Comparison of ENCODE assay signal across 8 cellular contexts in the genomic region with DNA sequence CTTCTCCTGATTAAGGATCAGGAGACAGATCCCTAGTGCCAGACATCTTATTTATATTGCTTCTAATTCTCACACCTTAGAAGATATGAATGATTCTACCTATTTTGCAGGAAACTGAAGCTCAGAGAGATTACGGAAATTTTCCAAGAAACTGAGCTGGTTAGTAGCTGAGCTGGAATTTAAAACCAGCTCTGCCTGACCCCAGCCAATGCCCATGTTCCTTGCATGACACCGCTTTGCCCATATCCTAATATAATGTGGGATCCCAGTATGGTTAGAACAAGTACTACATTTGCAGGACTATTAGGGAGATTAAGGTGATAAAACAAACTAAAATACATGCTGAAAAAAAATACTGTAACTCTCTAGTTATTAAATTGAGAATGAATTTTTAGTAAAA. TPM values are rescaled to one million over a fixed set of nuclear protein-coding genes. Genes with fewer than 3 reads are reported as not detected.
A peak's percentile ranks its signal among the peaks of the same experiment; 100 is the strongest.
DNase-seq lines count a peak whose midpoint lies in the region; ATAC-seq and TF ChIP-seq lines count a peak whose summit lies in the region.

No MANE protein-coding gene starts in this region.

- peaks cover 68% of the 10 kb centered on the region for H3K79me2 ChIP-seq in neural cell (replicated peaks; ENCODE audit: insufficient read depth, low read length)

- H3K4me1 ChIP-seq in CD8-positive, alpha-beta T cell (ENCODE audit: insufficient read depth, low read length) = peaks cover 53% of the 10 kb centered on the region
- H3K4me1 ChIP-seq in HUES64 (ENCODE audit: insufficient read depth, low read length) = peaks cover 52% of the 10 kb centered on the region

- intact Hi-C loops in CD8-positive, alpha-beta T cell (cut with DNase I, micrococcal nuclease) = no loop called here

- H3K4me3 ChIP-seq in CD8-positive, alpha-beta T cell (ENCODE audit: low read depth, low read length) = no peak overlapping the region
- peak overlapping the region; percentile 94 for H3K4me3 ChIP-seq in HUES64 (ENCODE audit: low read length)
- H3K4me3 ChIP-seq in cardiac fibroblast (replicated peaks in 1 of 2; ENCODE audit: low read depth in 2 of 2, low read length in 2 of 2) = peak overlapping the region; percentile 93 to 94
- peak overlapping the region; percentile 87 for H3K4me3 ChIP-seq in neural cell (ENCODE audit: low read length)

- no peaks in the 10 kb centered on the region for H4K20me1 ChIP-seq in neural cell (ENCODE audit: insufficient read depth)

- peak overlapping the region; percentile 98 for H3K4me2 ChIP-seq in neural cell (ENCODE audit: low read length)

- H3K27ac Mint-ChIP-seq in CD8-positive, alpha-beta T cell = peak overlapping the region; percentile 61

- TF ChIP-seq EP300 in neural cell (conservative IDR thresholded peaks at IDR 0.05; ENCODE audit: poor library complexity, severe bottlenecking) = no peak

- in situ Hi-C loops in GM13977 (cut with MboI; ENCODE audit: low pct_unique_long_range_greater_than_20kb, low sequenced_read_pairs, unreplicated experiment) (loop anchor here (25.0 kb wide), 1 partner anchor 255 kb away; no protein-coding TSS in a partner anchor), G401 (cut with HindIII; ENCODE audit: low sequenced_read_pairs) (no loop called here)

- H3K9me3 ChIP-seq in CD8-positive, alpha-beta T cell (ENCODE audit: low read length) = no peaks in the 10 kb centered on the region
- H3K9me3 ChIP-seq in HUES64 (ENCODE audit: insufficient read depth, low read depth, low read length) (no peaks in the 10 kb centered on the region), neural cell (ENCODE audit: low read length) (no peaks in the 10 kb centered on the region)

- CTCF ChIA-PET in CD8-positive, alpha-beta T cell (lab: Charles Lee) = no interaction called here

- no peak for DNase-seq in CD8-positive, alpha-beta T cell
- no peak for DNase-seq in cardiac fibroblast (ENCODE audit: low read depth in 2 of 2)
- no peak for DNase-seq in ureter (ENCODE audit: low spot score)
- DNase-seq in epidermal melanocyte (ENCODE audit: insufficient read length, low spot score) = no peak
- no peak for DNase-seq in GM13977 (ENCODE audit: low spot score)
- no peak for DNase-seq in G401 (ENCODE audit: low spot score)

- POLR2A ChIA-PET in CD8-positive, alpha-beta T cell (lab: Charles Lee) = interaction anchor here (1.2 kb wide), 1 partner anchor 9 kb away, joined by 4 read pairs; no protein-coding TSS in a partner anchor

- TF ChIP-seq RAD21 in neural cell (conservative IDR thresholded peaks at IDR 0.05) = no peak

- 72% methylated on average over 1 of the region's 2 CpGs for WGBS in HUES64

- H3K27me3 Mint-ChIP-seq in CD8-positive, alpha-beta T cell (ENCODE audit: low read depth) = no peaks in the 10 kb centered on the region

- no peak for ATAC-seq in CD8-positive, alpha-beta T cell

- no peaks in the 10 kb centered on the region for H3F3A ChIP-seq in neural cell (ENCODE audit: insufficient read depth, low read length, poor library complexity, severe bottlenecking)

- TF ChIP-seq CTCF in CD8-positive, alpha-beta T cell (IDR thresholded peaks at IDR 0.05) = no peak
- TF ChIP-seq CTCF in cardiac fibroblast (IDR thresholded peaks at IDR 0.05; ENCODE audit: low read depth, low read length) (no peak), neural cell (IDR thresholded peaks at IDR 0.05; ENCODE audit: poor library complexity, severe bottlenecking) (no peak), GM13977 (IDR thresholded peaks at IDR 0.05; ENCODE audit: extremely low read depth, insufficient read depth, missing control alignments) (no peak)

- no peak overlapping the region for H3K27ac ChIP-seq in CD8-positive, alpha-beta T cell (ENCODE audit: low read depth, low read length)
- no peak overlapping the region for H3K27ac ChIP-seq in HUES64 (ENCODE audit: low read depth, low read length)
- H3K27ac ChIP-seq in neural cell (ENCODE audit: low read length) = peak overlapping the region; percentile 97

- no peaks in the 10 kb centered on the region for H3K36me3 Mint-ChIP-seq in CD8-positive, alpha-beta T cell

- H3K27me3 ChIP-seq in CD8-positive, alpha-beta T cell (ENCODE audit: insufficient read depth, low read length) = no peaks in the 10 kb centered on the region
- no peaks in the 10 kb centered on the region for H3K27me3 ChIP-seq in HUES64 (ENCODE audit: insufficient read depth, low read length)
- no peaks in the 10 kb centered on the region for H3K27me3 ChIP-seq in neural cell (ENCODE audit: insufficient read depth, low read depth, low read length)

- H3K9me3 Mint-ChIP-seq in CD8-positive, alpha-beta T cell = no peaks in the 10 kb centered on the region

- H3K4me3 Mint-ChIP-seq in CD8-positive, alpha-beta T cell = peak overlapping the region; percentile 64

- no peak overlapping the region for H3K9ac ChIP-seq in HUES64 (ENCODE audit: low read depth, low read length)
- H3K9ac ChIP-seq in neural cell (ENCODE audit: low read length) = peak overlapping the region; percentile 97

- H3K4me1 Mint-ChIP-seq in CD8-positive, alpha-beta T cell (ENCODE audit: low read depth) = peaks cover 54% of the 10 kb centered on the region

- H3K9me2 ChIP-seq in neural cell (ENCODE audit: insufficient read depth, low read length) = no peaks in the 10 kb centered on the region

- H2AFZ ChIP-seq in neural cell (ENCODE audit: low read depth, low read length) = no peak overlapping the region

- H3K36me3 ChIP-seq in CD8-positive, alpha-beta T cell (ENCODE audit: insufficient read depth, low read length) = no peaks in the 10 kb centered on the region
- H3K36me3 ChIP-seq in HUES64 (ENCODE audit: insufficient read depth, low read length) (no peaks in the 10 kb centered on the region), neural cell (ENCODE audit: insufficient read depth, low read length) (no peaks in the 10 kb centered on the region)

TF ChIP-seq in neural cell, 6 proteins besides CTCF, POLR2A, EP300 and RAD21:
- TF ChIP-seq EZH2 (IDR thresholded peaks at IDR 0.05; ENCODE audit: borderline replicate concordance, insufficient read depth, low read length, poor library complexity, severe bottlenecking) (no peak), MXI1 (conservative IDR thresholded peaks at IDR 0.05; ENCODE audit: poor library complexity, severe bottlenecking) (no peak), POLR2AphosphoS5 (IDR thresholded peaks at IDR 0.05) (no peak), TAF1 (IDR thresholded peaks at IDR 0.05; ENCODE audit: low read depth) (no peak), SMC3 (conservative IDR thresholded peaks at IDR 0.05; ENCODE audit: poor library complexity) (no peak), REST (IDR thresholded peaks at IDR 0.05; ENCODE audit: borderline replicate concordance) (no peak)

RNA-seq across cellular contexts. Expression of gene TMEM30A, which starts 1.9 kb away (rescaled TPM):
- total RNA-seq in CD8-positive, alpha-beta T cell = 10 to 100 TPM; 19.4 to 27.1 TPM
- 42.0 TPM for polyA plus RNA-seq in HUES64 (2013, experiment 1 of 2)
- polyA plus RNA-seq in HUES64 (2013, experiment 2 of 2) = 47.5 TPM
- 103 and 110 TPM in 2 replicates for polyA plus RNA-seq in neural cell
- 177 and 183 TPM in 2 replicates for polyA minus RNA-seq in neural cell
- 125 TPM for total RNA-seq in ureter
- 26.7 and 44.2 TPM in 2 replicates for total RNA-seq in G401 (2014; rRNA removed; shearing (Covaris generic))

RNA-seq across cellular contexts. Expression of gene COX7A2, which starts 39.1 kb away (rescaled TPM):
- total RNA-seq in CD8-positive, alpha-beta T cell = 100 to 1,000 TPM; 221 to 229 TPM
- 230 TPM for polyA plus RNA-seq in HUES64 (2013, experiment 1 of 2)
- 208 TPM for polyA plus RNA-seq in HUES64 (2013, experiment 2 of 2)
- polyA plus RNA-seq in neural cell = 1,352 and 2,909 TPM in 2 replicates
- polyA minus RNA-seq in neural cell = 106 and 159 TPM in 2 replicates
- 353 TPM for total RNA-seq in ureter
- total RNA-seq in G401 (2014; rRNA removed; shearing (Covaris generic)) = 157 and 189 TPM in 2 replicates
